In genomic region chr5:23208959-23209431, GRCh38 we compare ENCODE assay signal across 8 cellular contexts.
DNase-seq lines count a peak whose midpoint lies in the region; ATAC-seq, FAIRE-seq and TF ChIP-seq lines count a peak whose summit lies in the region.

No MANE protein-coding gene starts in this region.

- dilution Hi-C loops in keratinocyte (cut with MboI; ENCODE audit: extremely low pct_ligation_motif_present, low sequenced_read_pairs), result no loop called here

- no peaks in the 10 kb centered on the region for H3K9me3 ChIP-seq in keratinocyte (ENCODE audit: control insufficient read depth, low read depth, low read length)

- no peak overlapping the region for H3K4me3 ChIP-seq in keratinocyte (ENCODE audit: control insufficient read depth in 2 of 3, extremely low read depth in 1 of 3, insufficient read depth in 2 of 3, low read depth in 1 of 3, low read length in 3 of 3)

- H3K4me1 ChIP-seq in keratinocyte (ENCODE audit: control insufficient read depth, extremely low read depth, insufficient read depth, low read length), result no peaks in the 10 kb centered on the region

- no peaks in the 10 kb centered on the region for H3K9me1 ChIP-seq in keratinocyte (ENCODE audit: control insufficient read depth, extremely low read depth, insufficient read depth, low read length)

- no peak overlapping the region for H3K27ac Mint-ChIP-seq in activated naive CD4-positive, alpha-beta T cell treated with anti-CD3 and anti-CD28 coated beads, Interleukin-2, amount 50 U/mL, for 72 hours

- H3K4me2 ChIP-seq in keratinocyte (ENCODE audit: control insufficient read depth, extremely low read depth, insufficient read depth, low read depth, low read length), result no peak overlapping the region

- no peak overlapping the region for H2AFZ ChIP-seq in keratinocyte (ENCODE audit: control insufficient read depth, low read length)

- H3K27me3 ChIP-seq in keratinocyte (ENCODE audit: control insufficient read depth, extremely low read depth, insufficient read depth, low read length), result no peaks in the 10 kb centered on the region

- ATAC-seq in GM18873 (IDR thresholded peaks at IDR 0.05; ENCODE audit: low FRiP score, unreplicated experiment) (peak; percentile 55), HG03060 (IDR thresholded peaks at IDR 0.05; ENCODE audit: low read depth, unreplicated experiment) (peak; percentile 84)
- no peak for ATAC-seq in activated naive CD4-positive, alpha-beta T cell treated with anti-CD3 and anti-CD28 coated beads, Interleukin-2, amount 50 U/mL, for 72 hours

- no peaks in the 10 kb centered on the region for H4K20me1 ChIP-seq in keratinocyte (ENCODE audit: control insufficient read depth, extremely low read depth, insufficient read depth, low read length)

- H3K9me3 Mint-ChIP-seq in activated naive CD4-positive, alpha-beta T cell treated with anti-CD3 and anti-CD28 coated beads, Interleukin-2, amount 50 U/mL, for 72 hours, result peaks cover 20 to 23% of the 10 kb centered on the region in 2 donors

- DNase-seq in NCI-H2171 treated with DMSO at 0.1 percent for 48 hours (lab: John Stamatoyannopoulos, UW) (peak; percentile 92), keratinocyte (ENCODE audit: low read depth, low spot score) (no peak)
- no peak for DNase-seq in activated naive CD4-positive, alpha-beta T cell treated with anti-CD3 and anti-CD28 coated beads, Interleukin-2, amount 50 U/mL, for 72 hours (ENCODE audit: low spot score in 2 of 2)
- DNase-seq in stimulated activated CD4-positive, alpha-beta T cell treated with anti-CD3 and anti-CD28 coated beads, Interleukin-1b, Interleukin-23, amount 100 ng/mL, for 48 hours, result no peak

- TF ChIP-seq CTCF in C4-2B (conservative IDR thresholded peaks at IDR 0.05) (peak; percentile 89), VCaP (conservative IDR thresholded peaks at IDR 0.05) (peak; percentile 88), keratinocyte (optimal IDR thresholded peaks at IDR 0.05 in 1 of 3, IDR thresholded peaks at IDR 0.05 in 1 of 3, conservative IDR thresholded peaks at IDR 0.05 in 1 of 3; ENCODE audit: extremely low read depth in 1 of 3, insufficient read depth in 2 of 3, low read length in 3 of 3) (peak; percentile 45 to 63 (median 52))

- H3K36me3 Mint-ChIP-seq in activated naive CD4-positive, alpha-beta T cell treated with anti-CD3 and anti-CD28 coated beads, Interleukin-2, amount 50 U/mL, for 72 hours, result peaks cover 0 to 2% of the 10 kb centered on the region in 2 donors

- H3K36me3 ChIP-seq in keratinocyte (ENCODE audit: control insufficient read depth in 2 of 2, extremely low read depth in 1 of 2, insufficient read depth in 2 of 2, low read length in 2 of 2), result no peaks in the 10 kb centered on the region

- FAIRE-seq in keratinocyte (lab: Jason Lieb, UNC), result no peak

- no peak overlapping the region for H3K9ac ChIP-seq in keratinocyte (ENCODE audit: control insufficient read depth, extremely low read depth, insufficient read depth, low read length)

- H3K27ac ChIP-seq in C4-2B, result no peak overlapping the region
- H3K27ac ChIP-seq in VCaP, result no peak overlapping the region
- H3K27ac ChIP-seq in keratinocyte (ENCODE audit: control insufficient read depth, insufficient read depth, low read length), result no peak overlapping the region

- H3K79me2 ChIP-seq in keratinocyte (ENCODE audit: control insufficient read depth, insufficient read depth, low read length), result no peaks in the 10 kb centered on the region

Comparison
In these comparisons a context has a peak if more than half of its experiments do, and no peak if none do; other contexts are left out.
1. ATAC-seq: peak in GM18873 (single experiment) and HG03060 (single experiment); none in activated naive CD4-positive, alpha-beta T cell treated with anti-CD3 and anti-CD28 coated beads, Interleukin-2, amount 50 U/mL, for 72 hours (0 of 2).
2. Peak in every context shown above with its lines, with median percentiles within 50 percentile points of each other: CTCF ChIP-seq.